In genomic region chr7:1052031-1052818, GRCh38 we compare ENCODE assay signal across 13 cellular contexts. TPM values are rescaled to one million over a fixed set of nuclear protein-coding genes. Genes with fewer than 3 reads are reported as not detected.
A peak's percentile ranks its signal among the peaks of the same experiment; 100 is the strongest.
DNase-seq lines count a peak whose midpoint lies in the region; ATAC-seq and TF ChIP-seq lines count a peak whose summit lies in the region.
"Had no signal": no experiment of that assay in that cellular context is flagged by ENCODE, and none has a peak within 500 bp of the region (broad histone marks: within the 10 kb centered on the region; RNA-seq: fewer than 3 reads in every experiment).

No MANE protein-coding gene starts in this region.

- no peaks in the 10 kb centered on the region for H3K27me3 Mint-ChIP-seq in activated naive CD8-positive, alpha-beta T cell
- no peaks in the 10 kb centered on the region for H3K27me3 Mint-ChIP-seq in activated naive CD8-positive, alpha-beta T cell treated with anti-CD3 and anti-CD28 coated beads for 36 hours
- H3K27me3 Mint-ChIP-seq: activated naive CD4-positive, alpha-beta T cell treated with anti-CD3 and anti-CD28 coated beads, Interleukin-2, amount 50 U/mL, for 24 hours had no signal

- H3K4me1 ChIP-seq in heart right ventricle: peaks cover 43 to 100% (median 92%) of the 10 kb centered on the region in 9 donors
- peaks cover 8% of the 10 kb centered on the region for H3K4me1 ChIP-seq in prostate gland (replicated peaks)
- no peaks in the 10 kb centered on the region for H3K4me1 ChIP-seq in aorta (ENCODE audit: control insufficient read depth in 1 of 2, insufficient read depth in 2 of 2, low read length in 2 of 2)

- TF ChIP-seq CTCF in heart right ventricle (IDR thresholded peaks at IDR 0.05) (no peak), prostate gland (IDR thresholded peaks at IDR 0.05) (no peak)

- 53 to 57% methylated on average over 20 of the region's 20 CpGs for WGBS in heart right ventricle, 2 donors
- WGBS in prostate gland: 28% methylated on average over 20 of the region's 20 CpGs
- 43% methylated on average over 20 of the region's 20 CpGs for WGBS in aorta, 2 donors

- H3K27me3 ChIP-seq in heart right ventricle (peaks cover 0 to 16% (median 0%) of the 10 kb centered on the region in 7 donors), prostate gland (replicated peaks; ENCODE audit: insufficient read depth) (no peaks in the 10 kb centered on the region), aorta (ENCODE audit: control insufficient read depth in 1 of 2, insufficient read depth in 2 of 2, low read length in 1 of 2) (no peaks in the 10 kb centered on the region)

- H3K36me3 ChIP-seq in heart right ventricle (peaks cover 0 to 3% (median 0%) of the 10 kb centered on the region in 9 donors), prostate gland (no peaks in the 10 kb centered on the region), aorta (ENCODE audit: control insufficient read depth in 1 of 2, insufficient read depth in 2 of 2, low read length in 1 of 2) (no peaks in the 10 kb centered on the region)

- H3K9me3 Mint-ChIP-seq in activated naive CD8-positive, alpha-beta T cell (ENCODE audit: low read depth): no peaks in the 10 kb centered on the region
- no peaks in the 10 kb centered on the region for H3K9me3 Mint-ChIP-seq in activated naive CD8-positive, alpha-beta T cell treated with anti-CD3 and anti-CD28 coated beads for 36 hours
- H3K9me3 Mint-ChIP-seq: activated naive CD4-positive, alpha-beta T cell treated with anti-CD3 and anti-CD28 coated beads, Interleukin-2, amount 50 U/mL, for 24 hours had no signal

- intact Hi-C loops in heart right ventricle (cut with DNase I): no loop called here
- intact Hi-C loops in prostate gland (cut with DNase I): no loop called here
- intact Hi-C loops in aorta (cut with DNase I): no loop called here

- H3K4me3 Mint-ChIP-seq in activated naive CD8-positive, alpha-beta T cell: no peak overlapping the region
- no peak overlapping the region for H3K4me3 Mint-ChIP-seq in activated naive CD8-positive, alpha-beta T cell treated with anti-CD3 and anti-CD28 coated beads for 36 hours
- H3K4me3 Mint-ChIP-seq: activated naive CD4-positive, alpha-beta T cell treated with anti-CD3 and anti-CD28 coated beads, Interleukin-2, amount 50 U/mL, for 24 hours had no signal

- H3K9me3 ChIP-seq in heart right ventricle: no peaks in the 10 kb centered on the region
- no peaks in the 10 kb centered on the region for H3K9me3 ChIP-seq in prostate gland
- no peaks in the 10 kb centered on the region for H3K9me3 ChIP-seq in aorta (ENCODE audit: control insufficient read depth, low read length)

- no peak for TF ChIP-seq POLR2A in prostate gland (IDR thresholded peaks at IDR 0.05)

- H3K4me1 Mint-ChIP-seq in activated naive CD8-positive, alpha-beta T cell (ENCODE audit: low read depth): peaks cover 50% of the 10 kb centered on the region
- H3K4me1 Mint-ChIP-seq in activated naive CD8-positive, alpha-beta T cell treated with anti-CD3 and anti-CD28 coated beads for 36 hours: peaks cover 35% of the 10 kb centered on the region

- H3K4me3 ChIP-seq in heart right ventricle: no peak overlapping the region
- H3K4me3 ChIP-seq in prostate gland: no peak overlapping the region
- H3K4me3 ChIP-seq in aorta (ENCODE audit: low read length in 2 of 2): no peak overlapping the region

- no peaks in the 10 kb centered on the region for H3K36me3 Mint-ChIP-seq in activated naive CD8-positive, alpha-beta T cell
- H3K36me3 Mint-ChIP-seq in activated naive CD8-positive, alpha-beta T cell treated with anti-CD3 and anti-CD28 coated beads for 36 hours: no peaks in the 10 kb centered on the region
- H3K36me3 Mint-ChIP-seq: activated naive CD4-positive, alpha-beta T cell treated with anti-CD3 and anti-CD28 coated beads, Interleukin-2, amount 50 U/mL, for 24 hours had no signal

- H3K27ac ChIP-seq in heart right ventricle (peak overlapping the region; percentile 59 to 95 (median 88)), prostate gland (peak overlapping the region; percentile 54 to 59), aorta (ENCODE audit: low read depth in 1 of 2, low read length in 2 of 2) (no peak overlapping the region)

- no peak for DNase-seq in activated naive CD8-positive, alpha-beta T cell treated with anti-CD3 and anti-CD28 coated beads for 36 hours
- DNase-seq in heart right ventricle: peak; percentile 44 to 61
- DNase-seq in prostate gland (ENCODE audit: low spot score): no peak
- peak in 1 of 2 donors; percentile 54 for DNase-seq in aorta
- no peak for DNase-seq in MV-4-11 (lab: John Stamatoyannopoulos, UW)
- DNase-seq in AG08395 (ENCODE audit: low spot score): no peak
- DNase-seq in mesenteric fat pad (ENCODE audit: low spot score): no peak
- DNase-seq: 8988T, KG1, NCI-H1930 had no signal

- peak overlapping the region; percentile 10 for H3K27ac Mint-ChIP-seq in activated naive CD8-positive, alpha-beta T cell
- no peak overlapping the region for H3K27ac Mint-ChIP-seq in activated naive CD8-positive, alpha-beta T cell treated with anti-CD3 and anti-CD28 coated beads for 36 hours
- H3K27ac Mint-ChIP-seq: activated naive CD4-positive, alpha-beta T cell treated with anti-CD3 and anti-CD28 coated beads, Interleukin-2, amount 50 U/mL, for 24 hours had no signal

- ATAC-seq in heart right ventricle (peak in 7 of 8 donors; percentile 4 to 30 (median 18)), aorta (ENCODE audit: low FRiP score) (peak; percentile 19)

RNA-seq across cellular contexts. Expression of gene GPR146, which starts 7.9 kb away (rescaled TPM):
- 1 to 10 TPM; 2.4 to 2.8 TPM for total RNA-seq in activated naive CD8-positive, alpha-beta T cell treated with anti-CD3 and anti-CD28 coated beads for 36 hours
- 10 to 100 TPM; 15.1 to 34.5 (median 22.7) TPM for total RNA-seq in heart right ventricle
- 10 to 100 TPM; 13.3 to 28.7 TPM for polyA plus RNA-seq in heart right ventricle
- total RNA-seq in prostate gland: 10 to 100 TPM in 1 of 2 donors, 1 to 10 TPM in 1; 6.1 to 25.9 TPM
- total RNA-seq in aorta: 10 to 100 TPM; 17.4 to 44.2 TPM
- polyA plus RNA-seq in aorta: 1 to 10 TPM; 2.2 to 3.5 TPM
- 54.1 TPM for total RNA-seq in mesenteric fat pad

RNA-seq across cellular contexts. Expression of gene GPER1, which starts 35.7 kb away (rescaled TPM):
- under 1 TPM; 0.14 to 0.37 TPM for total RNA-seq in activated naive CD8-positive, alpha-beta T cell treated with anti-CD3 and anti-CD28 coated beads for 36 hours
- total RNA-seq in heart right ventricle (1 to 10 TPM; 1.1 to 4.7 (median 1.7) TPM), prostate gland (10 to 100 TPM in 1 of 2 donors, 1 to 10 TPM in 1; 7.4 to 11.5 TPM), aorta (10 to 100 TPM in 1 of 2 donors, 1 to 10 TPM in 1; 4.5 to 11.2 TPM), mesenteric fat pad (8.1 TPM)
- polyA plus RNA-seq in heart right ventricle (1 to 10 TPM; 3.0 to 4.5 TPM), aorta (1 to 10 TPM; 2.8 to 5.0 TPM)
- total RNA-seq: T-helper 1 cell treated with Interleukin-12 subunit alpha and Interleukin-12 subunit beta and Interleukin-4 antibody, amounts not matched to agents 30 ng/mL and 1 ng/mL, for 36 hours had no signal

Comparison
In these comparisons a context has a peak if more than half of its experiments do, and no peak if none do; other contexts are left out.
1. DNase-seq: peak in heart right ventricle (2 of 2); none in activated naive CD8-positive, alpha-beta T cell treated with anti-CD3 and anti-CD28 coated beads for 36 hours (single experiment), prostate gland (single experiment), MV-4-11 (single experiment), AG08395 (single experiment) and mesenteric fat pad (single experiment).
2. H3K27ac ChIP-seq: peak in heart right ventricle (10 of 10) and prostate gland (2 of 2); none in aorta (0 of 2).